In genomic region chr1:54377040-54377691, GRCh38 we compare ENCODE assay signal across 2 cellular contexts.
TF ChIP-seq lines count a peak whose summit lies in the region.

No MANE protein-coding gene starts in this region.

TF ChIP-seq in GM23338, 12 proteins besides CTCF, POLR2A, EP300 and RAD21:
- no peak for TF ChIP-seq REST (IDR thresholded peaks at IDR 0.05; ENCODE audit: unreplicated experiment)
- no peak for TF ChIP-seq ZNF114 (CRISPR knock-in tag; IDR thresholded peaks at IDR 0.05)
- no peak for TF ChIP-seq EZH2 (IDR thresholded peaks at IDR 0.05; ENCODE audit: low read depth, unreplicated experiment)
- TF ChIP-seq CREB1 (CRISPR knock-in tag; IDR thresholded peaks at IDR 0.05; ENCODE audit: low read depth) = no peak
- TF ChIP-seq STAT1 (IDR thresholded peaks at IDR 0.05; ENCODE audit: unreplicated experiment) = no peak
- TF ChIP-seq ZNF331 (CRISPR knock-in tag; IDR thresholded peaks at IDR 0.05; ENCODE audit: low read depth) = no peak
- no peak for TF ChIP-seq ZNF462 (CRISPR knock-in tag; IDR thresholded peaks at IDR 0.05)
- TF ChIP-seq JUNB (IDR thresholded peaks at IDR 0.05; ENCODE audit: unreplicated experiment) = no peak
- no peak for TF ChIP-seq NANOG (IDR thresholded peaks at IDR 0.05; ENCODE audit: borderline replicate concordance)
- TF ChIP-seq, protein P1, sequence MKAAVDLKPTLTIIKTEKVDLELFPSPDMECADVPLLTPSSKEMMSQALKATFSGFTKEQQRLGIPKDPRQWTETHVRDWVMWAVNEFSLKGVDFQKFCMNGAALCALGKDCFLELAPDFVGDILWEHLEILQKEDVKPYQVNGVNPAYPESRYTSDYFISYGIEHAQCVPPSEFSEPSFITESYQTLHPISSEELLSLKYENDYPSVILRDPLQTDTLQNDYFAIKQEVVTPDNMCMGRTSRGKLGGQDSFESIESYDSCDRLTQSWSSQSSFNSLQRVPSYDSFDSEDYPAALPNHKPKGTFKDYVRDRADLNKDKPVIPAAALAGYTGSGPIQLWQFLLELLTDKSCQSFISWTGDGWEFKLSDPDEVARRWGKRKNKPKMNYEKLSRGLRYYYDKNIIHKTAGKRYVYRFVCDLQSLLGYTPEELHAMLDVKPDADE (IDR thresholded peaks at IDR 0.05) = no peak
- TF ChIP-seq POLR2AphosphoS5 (IDR thresholded peaks at IDR 0.05; ENCODE audit: low read depth) = no peak
- no peak for TF ChIP-seq EZH2phosphoT487 (IDR thresholded peaks at IDR 0.05; ENCODE audit: unreplicated experiment)

TF ChIP-seq in HepG2, 621 proteins besides CTCF, POLR2A, EP300 and RAD21 (continued from another document and continues in another):
- TF ChIP-seq HOMEZ (CRISPR knock-in tag; IDR thresholded peaks at IDR 0.05; ENCODE audit: low read depth) (no peak), SIN3A (IDR thresholded peaks at IDR 0.05; ENCODE audit: borderline replicate concordance, low read depth, low read length) (no peak), FOXA3 (CRISPR knock-in tag; IDR thresholded peaks at IDR 0.05) (no peak), KDM5B (CRISPR knock-in tag; IDR thresholded peaks at IDR 0.05; ENCODE audit: borderline replicate concordance) (no peak), MBD4 (IDR thresholded peaks at IDR 0.05; ENCODE audit: borderline replicate concordance, low read length) (no peak), ONECUT2 (CRISPR knock-in tag; IDR thresholded peaks at IDR 0.05) (0 out of 2 replicates have a peak, but pooled peaks have one; percentile 17), HNF1A (IDR thresholded peaks at IDR 0.05; ENCODE audit: low read depth) (no peak), HNF1A (CRISPR knock-in tag; IDR thresholded peaks at IDR 0.05; ENCODE audit: borderline replicate concordance) (no peak), PTBP1 (IDR thresholded peaks at IDR 0.05; ENCODE audit: low read depth, low read length, poor library complexity, severe bottlenecking) (no peak), ZSCAN25 (CRISPR knock-in tag; IDR thresholded peaks at IDR 0.05) (no peak), ZNF558 (CRISPR knock-in tag; IDR thresholded peaks at IDR 0.05; ENCODE audit: borderline replicate concordance) (no peak), STAT5B (CRISPR knock-in tag; IDR thresholded peaks at IDR 0.05) (no peak), BRCA1 (CRISPR knock-in tag; IDR thresholded peaks at IDR 0.05) (no peak), ZZZ3 (CRISPR knock-in tag; IDR thresholded peaks at IDR 0.05; ENCODE audit: borderline replicate concordance) (no peak), ZNF431 (CRISPR knock-in tag; IDR thresholded peaks at IDR 0.05; ENCODE audit: borderline replicate concordance, low read depth) (no peak), PITX1 (CRISPR knock-in tag; IDR thresholded peaks at IDR 0.05) (no peak), MAX (IDR thresholded peaks at IDR 0.05) (no peak), ZMYM3 (CRISPR knock-in tag; IDR thresholded peaks at IDR 0.05) (no peak), CCDC6 (CRISPR knock-in tag; IDR thresholded peaks at IDR 0.05) (no peak), IKZF1 (IDR thresholded peaks at IDR 0.05) (no peak), ZNF207 (IDR thresholded peaks at IDR 0.05; ENCODE audit: borderline replicate concordance) (no peak), HNF4A (CRISPR knock-in tag; IDR thresholded peaks at IDR 0.05) (0 out of 2 replicates have a peak, but pooled peaks have one; percentile 15), ZNF782 (CRISPR knock-in tag; IDR thresholded peaks at IDR 0.05; ENCODE audit: borderline replicate concordance) (no peak), LRRFIP1 (CRISPR knock-in tag; conservative IDR thresholded peaks at IDR 0.05) (no peak), TEAD3 (CRISPR knock-in tag; optimal IDR thresholded peaks at IDR 0.05; ENCODE audit: borderline replicate concordance) (peak; percentile 57), FOXA1 (IDR thresholded peaks at IDR 0.05) (no peak), FOXA1 (CRISPR knock-in tag; IDR thresholded peaks at IDR 0.05) (no peak), KAT8 (CRISPR knock-in tag; IDR thresholded peaks at IDR 0.05) (no peak), TRIM24 (CRISPR knock-in tag; IDR thresholded peaks at IDR 0.05) (no peak), ZBTB1 (CRISPR knock-in tag; IDR thresholded peaks at IDR 0.05; ENCODE audit: borderline replicate concordance) (no peak), PRMT3 (CRISPR knock-in tag; IDR thresholded peaks at IDR 0.05; ENCODE audit: borderline replicate concordance, low read depth) (no peak), MTF1 (CRISPR knock-in tag; IDR thresholded peaks at IDR 0.05) (no peak), ETV5 (CRISPR knock-in tag; IDR thresholded peaks at IDR 0.05; ENCODE audit: borderline replicate concordance) (peak; percentile 69; the same call in 1 of the 2 replicates), HIC2 (CRISPR knock-in tag; IDR thresholded peaks at IDR 0.05; ENCODE audit: low read depth) (peak; percentile 55; the same call in 1 of the 2 replicates)
- TF ChIP-seq, protein P2, sequence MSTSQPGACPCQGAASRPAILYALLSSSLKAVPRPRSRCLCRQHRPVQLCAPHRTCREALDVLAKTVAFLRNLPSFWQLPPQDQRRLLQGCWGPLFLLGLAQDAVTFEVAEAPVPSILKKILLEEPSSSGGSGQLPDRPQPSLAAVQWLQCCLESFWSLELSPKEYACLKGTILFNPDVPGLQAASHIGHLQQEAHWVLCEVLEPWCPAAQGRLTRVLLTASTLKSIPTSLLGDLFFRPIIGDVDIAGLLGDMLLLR (CRISPR knock-in tag; IDR thresholded peaks at IDR 0.05) = no peak
- TF ChIP-seq, protein P3, sequence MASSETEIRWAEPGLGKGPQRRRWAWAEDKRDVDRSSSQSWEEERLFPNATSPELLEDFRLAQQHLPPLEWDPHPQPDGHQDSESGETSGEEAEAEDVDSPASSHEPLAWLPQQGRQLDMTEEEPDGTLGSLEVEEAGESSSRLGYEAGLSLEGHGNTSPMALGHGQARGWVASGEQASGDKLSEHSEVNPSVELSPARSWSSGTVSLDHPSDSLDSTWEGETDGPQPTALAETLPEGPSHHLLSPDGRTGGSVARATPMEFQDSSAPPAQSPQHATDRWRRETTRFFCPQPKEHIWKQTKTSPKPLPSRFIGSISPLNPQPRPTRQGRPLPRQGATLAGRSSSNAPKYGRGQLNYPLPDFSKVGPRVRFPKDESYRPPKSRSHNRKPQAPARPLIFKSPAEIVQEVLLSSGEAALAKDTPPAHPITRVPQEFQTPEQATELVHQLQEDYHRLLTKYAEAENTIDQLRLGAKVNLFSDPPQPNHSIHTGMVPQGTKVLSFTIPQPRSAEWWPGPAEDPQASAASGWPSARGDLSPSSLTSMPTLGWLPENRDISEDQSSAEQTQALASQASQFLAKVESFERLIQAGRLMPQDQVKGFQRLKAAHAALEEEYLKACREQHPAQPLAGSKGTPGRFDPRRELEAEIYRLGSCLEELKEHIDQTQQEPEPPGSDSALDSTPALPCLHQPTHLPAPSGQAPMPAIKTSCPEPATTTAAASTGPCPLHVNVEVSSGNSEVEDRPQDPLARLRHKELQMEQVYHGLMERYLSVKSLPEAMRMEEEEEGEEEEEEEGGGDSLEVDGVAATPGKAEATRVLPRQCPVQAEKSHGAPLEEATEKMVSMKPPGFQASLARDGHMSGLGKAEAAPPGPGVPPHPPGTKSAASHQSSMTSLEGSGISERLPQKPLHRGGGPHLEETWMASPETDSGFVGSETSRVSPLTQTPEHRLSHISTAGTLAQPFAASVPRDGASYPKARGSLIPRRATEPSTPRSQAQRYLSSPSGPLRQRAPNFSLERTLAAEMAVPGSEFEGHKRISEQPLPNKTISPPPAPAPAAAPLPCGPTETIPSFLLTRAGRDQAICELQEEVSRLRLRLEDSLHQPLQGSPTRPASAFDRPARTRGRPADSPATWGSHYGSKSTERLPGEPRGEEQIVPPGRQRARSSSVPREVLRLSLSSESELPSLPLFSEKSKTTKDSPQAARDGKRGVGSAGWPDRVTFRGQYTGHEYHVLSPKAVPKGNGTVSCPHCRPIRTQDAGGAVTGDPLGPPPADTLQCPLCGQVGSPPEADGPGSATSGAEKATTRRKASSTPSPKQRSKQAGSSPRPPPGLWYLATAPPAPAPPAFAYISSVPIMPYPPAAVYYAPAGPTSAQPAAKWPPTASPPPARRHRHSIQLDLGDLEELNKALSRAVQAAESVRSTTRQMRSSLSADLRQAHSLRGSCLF (CRISPR knock-in tag; IDR thresholded peaks at IDR 0.05; ENCODE audit: borderline replicate concordance) = no peak
- TF ChIP-seq, protein P4, sequence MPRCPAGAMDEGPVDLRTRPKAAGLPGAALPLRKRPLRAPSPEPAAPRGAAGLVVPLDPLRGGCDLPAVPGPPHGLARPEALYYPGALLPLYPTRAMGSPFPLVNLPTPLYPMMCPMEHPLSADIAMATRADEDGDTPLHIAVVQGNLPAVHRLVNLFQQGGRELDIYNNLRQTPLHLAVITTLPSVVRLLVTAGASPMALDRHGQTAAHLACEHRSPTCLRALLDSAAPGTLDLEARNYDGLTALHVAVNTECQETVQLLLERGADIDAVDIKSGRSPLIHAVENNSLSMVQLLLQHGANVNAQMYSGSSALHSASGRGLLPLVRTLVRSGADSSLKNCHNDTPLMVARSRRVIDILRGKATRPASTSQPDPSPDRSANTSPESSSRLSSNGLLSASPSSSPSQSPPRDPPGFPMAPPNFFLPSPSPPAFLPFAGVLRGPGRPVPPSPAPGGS (CRISPR knock-in tag; IDR thresholded peaks at IDR 0.05) = no peak
- TF ChIP-seq, protein P1 (CRISPR knock-in tag; IDR thresholded peaks at IDR 0.05) = no peak
